In genomic region chr9:137252555-137253506, GRCh38 we compare ENCODE assay signal across 15 cellular contexts. TPM values are rescaled to one million over a fixed set of nuclear protein-coding genes. Genes with fewer than 3 reads are reported as not detected.
DNase-seq lines count a peak whose midpoint lies in the region; ATAC-seq, FAIRE-seq and TF ChIP-seq lines count a peak whose summit lies in the region.
"Had no signal": no experiment of that assay in that cellular context is flagged by ENCODE, and none has a peak within 500 bp of the region (broad histone marks: within the 10 kb centered on the region; RNA-seq: fewer than 3 reads in every experiment).

No MANE protein-coding gene starts in this region.

- no peak overlapping the region for H2BK20ac ChIP-seq in H1 (ENCODE audit: low read length)

- CTCF ChIA-PET in CD4-positive, alpha-beta T cell (lab: Charles Lee), result interaction anchor here (2.9 kb wide), 1 partner anchor 16 kb away, joined by 18 read pairs; no protein-coding TSS in a partner anchor
- CTCF ChIA-PET in HEK293 (lab: Yijun Ruan, JAX) (interaction anchor here (0.6 to 5.2 kb wide), 6 partner anchors 8 to 250 kb away, joined by 4 to 45 read pairs (median 8); partner anchors contain the start of gene NPDC1), H1 (lab: Charles Lee; ENCODE audit: partially characterized antibody) (interaction anchor here (0.6 to 2.5 kb wide), 16 partner anchors 8 to 223 kb away, joined by 3 to 28 read pairs (median 4); partner anchors contain the start of genes RNF224, TOR4A and TUBB4B)

- H2BK5ac ChIP-seq in H1 (ENCODE audit: low read depth, low read length), result no peak overlapping the region

- H3K79me1 ChIP-seq in H1 (ENCODE audit: low read depth, low read length), result peaks cover 9% of the 10 kb centered on the region

- peaks cover 16% of the 10 kb centered on the region for H3K4me1 Mint-ChIP-seq in CD4-positive, alpha-beta T cell (ENCODE audit: low read depth)

- peaks cover 0 to 13% of the 10 kb centered on the region in 2 experiments; a peak in 2 of 4 replicates for H3K79me2 ChIP-seq in H1 (ENCODE audit: control insufficient read depth in 1 of 2, insufficient read depth in 2 of 2, low read length in 2 of 2)

- H4K20me1 ChIP-seq in H1 (replicated peaks in 1 of 2; ENCODE audit: control insufficient read depth in 1 of 2, insufficient read depth in 2 of 2, low read length in 2 of 2), result peaks cover 0 to 5% of the 10 kb centered on the region in 2 experiments

- no peak overlapping the region for H2AFZ ChIP-seq in H1 (ENCODE audit: low read length)

- H2BK15ac ChIP-seq in H1 (ENCODE audit: low read length), result no peak overlapping the region

- TF ChIP-seq RAD21 in H1 (IDR thresholded peaks at IDR 0.05 in 1 of 2, conservative IDR thresholded peaks at IDR 0.05 in 1 of 2; ENCODE audit: low read depth in 2 of 2, low read length in 2 of 2), result no peak

- peaks cover 5% of the 10 kb centered on the region; the same call in 1 of the 2 replicates for H3K4me1 ChIP-seq in HEK293 (ENCODE audit: control insufficient read depth, insufficient read depth, low read length)
- peaks cover 0 to 21% (median 16%) of the 10 kb centered on the region in 4 experiments; a peak in 5 of 7 replicates for H3K4me1 ChIP-seq in H1 (replicated peaks in 1 of 4; ENCODE audit: control insufficient read depth in 3 of 4, insufficient read depth in 4 of 4, low read length in 3 of 4)

- H2AK5ac ChIP-seq in H1 (ENCODE audit: low read depth, low read length), result no peak overlapping the region

- no peaks in the 10 kb centered on the region for H3K9me3 ChIP-seq in CD4-positive, alpha-beta T cell (ENCODE audit: control insufficient read depth, low read length)
- H3K9me3 ChIP-seq in HEK293 (ENCODE audit: control insufficient read depth, insufficient read depth, low read depth, low read length) (no peaks in the 10 kb centered on the region), H1 (ENCODE audit: insufficient read depth in 2 of 2, low read depth in 1 of 2, low read length in 1 of 2) (no peaks in the 10 kb centered on the region)
- H3K9me3 ChIP-seq: heart left ventricle, SJSA1 had no signal

- TF ChIP-seq CTCF in CD4-positive, alpha-beta T cell (IDR thresholded peaks at IDR 0.05), result no peak
- TF ChIP-seq CTCF in HEK293 (tag by site-specific recombination; IDR thresholded peaks at IDR 0.05) (no peak), H1 (IDR thresholded peaks at IDR 0.05; ENCODE audit: control extremely low read depth in 1 of 3, insufficient read depth in 1 of 3, low read depth in 1 of 3, low read length in 3 of 3) (no peak), GM13977 (IDR thresholded peaks at IDR 0.05; ENCODE audit: extremely low read depth, insufficient read depth, missing control alignments) (no peak)

- H3K9ac ChIP-seq in H1 (replicated peaks in 1 of 4; ENCODE audit: extremely low read depth in 1 of 4, low read depth in 3 of 4, low read length in 3 of 4), result no peak overlapping the region

- H4K8ac ChIP-seq in H1 (ENCODE audit: extremely low read depth, insufficient read depth, low read length), result peak overlapping the region; percentile 0; the same call in 1 of the 2 replicates

- intact Hi-C loops in CD4-positive, alpha-beta T cell (cut with DNase I, micrococcal nuclease), result no loop called here

- no peak overlapping the region for H4K91ac ChIP-seq in H1 (replicated peaks; ENCODE audit: insufficient read length, low read length)

- H3K9me3 Mint-ChIP-seq in CD4-positive, alpha-beta T cell, result no peaks in the 10 kb centered on the region
- H3K9me3 Mint-ChIP-seq: CD4-positive, CD25-positive, alpha-beta regulatory T cell had no signal

- no peaks in the 10 kb centered on the region for H3K27me3 Mint-ChIP-seq in CD4-positive, alpha-beta T cell
- H3K27me3 Mint-ChIP-seq: CD4-positive, CD25-positive, alpha-beta regulatory T cell had no signal

- peaks cover 5% of the 10 kb centered on the region for H3K36me3 Mint-ChIP-seq in CD4-positive, alpha-beta T cell (ENCODE audit: low read depth)
- H3K36me3 Mint-ChIP-seq: CD4-positive, CD25-positive, alpha-beta regulatory T cell had no signal

- POLR2A ChIA-PET in CD4-positive, alpha-beta T cell (lab: Charles Lee), result interaction anchor here (1.4 to 4.7 kb wide), 3 partner anchors 10 to 525 kb away, joined by 4 to 63 read pairs (median 27); partner anchors contain the start of gene TUBB4B
- POLR2A ChIA-PET in HEK293 (lab: Yijun Ruan, JAX), result interaction anchor here (0.6 to 9.1 kb wide), 6 partner anchors 9 to 169 kb away, joined by 3 to 336 read pairs (median 4); partner anchors contain the start of genes MAN1B1, RNF224 and TUBB4B
- POLR2A ChIA-PET in H1 (lab: Charles Lee; ENCODE audit: partially characterized antibody), result interaction anchor here (47.8 to 69.9 kb wide), 2 partner anchors 4 to 18 kb away, joined by 1462 read pairs; partner anchors contain the start of genes CYSRT1, NDOR1, NELFB and RNF208

- no peak overlapping the region for H3K14ac ChIP-seq in H1 (ENCODE audit: insufficient read length)

- no peak overlapping the region for H3K4ac ChIP-seq in H1 (replicated peaks; ENCODE audit: insufficient read length, low read depth, low read length)

- H3K56ac ChIP-seq in H1 (replicated peaks; ENCODE audit: insufficient read length, low read depth, low read length), result no peak overlapping the region

- no peak for TF ChIP-seq EP300 in H1 (IDR thresholded peaks at IDR 0.05; ENCODE audit: borderline replicate concordance in 1 of 2, low read depth in 2 of 2, low read length in 2 of 2)

- H3K27ac Mint-ChIP-seq in CD4-positive, alpha-beta T cell, result no peak overlapping the region
- H3K27ac Mint-ChIP-seq: CD4-positive, CD25-positive, alpha-beta regulatory T cell had no signal

- H2BK12ac ChIP-seq in H1 (ENCODE audit: low read depth, low read length), result 0 out of 2 replicates have a peak overlapping the region, but pooled peaks have one; percentile 7

- H4K5ac ChIP-seq in H1 (ENCODE audit: insufficient read length, low read depth, low read length), result no peak overlapping the region

- H3K4me2 ChIP-seq in H1 (ENCODE audit: insufficient read depth in 1 of 2, low read depth in 2 of 2, low read length in 2 of 2), result peak overlapping the region in 1 of 2 experiments; percentile 28; a peak in 1 of 4 replicates

- H3K23ac ChIP-seq in H1 (ENCODE audit: insufficient read length), result no peak overlapping the region

- H3K18ac ChIP-seq in H1 (ENCODE audit: extremely low read depth, low read length), result no peak overlapping the region

- no peak overlapping the region for H2BK120ac ChIP-seq in H1 (replicated peaks; ENCODE audit: low read depth, low read length)

- peak overlapping the region; percentile 45 for H3K4me3 Mint-ChIP-seq in CD4-positive, alpha-beta T cell

- DNase-seq in CD4-positive, alpha-beta T cell, result peak in 1 of 10 experiments; percentile 6
- DNase-seq in H1 (ENCODE audit: low read depth in 1 of 2, low spot score in 2 of 2) (no peak), H54 (ENCODE audit: insufficient read length, low spot score) (no peak), GM13977 (ENCODE audit: low spot score) (no peak)
- DNase-seq: activated naive CD4-positive, alpha-beta T cell treated with Interleukin-2 at 50 U/mL for 16 hours; CD4-positive, CD25-positive, alpha-beta regulatory T cell; left ventricle myocardium superior; NCI-H524; substantia nigra had no signal

- TF ChIP-seq POLR2A in H1 (IDR thresholded peaks at IDR 0.05; ENCODE audit: control extremely low read depth in 1 of 2, low read depth in 2 of 2, low read length in 2 of 2) (no peak), H54 (IDR thresholded peaks at IDR 0.05; ENCODE audit: low read depth, low read length) (no peak)

- no peak overlapping the region for H3K4me3 ChIP-seq in HEK293 (ENCODE audit: low read depth, low read length)
- no peak overlapping the region for H3K4me3 ChIP-seq in H1 (ENCODE audit: extremely low read depth in 1 of 4, insufficient read depth in 2 of 4, low read depth in 3 of 4, low read length in 4 of 4)
- H3K4me3 ChIP-seq: cardiac muscle cell, heart left ventricle, SJSA1 had no signal

- no peak for ATAC-seq in CD4-positive, alpha-beta T cell (ENCODE audit: poor library complexity)
- ATAC-seq in GM21737 (IDR thresholded peaks at IDR 0.05; ENCODE audit: unreplicated experiment), result no peak
- ATAC-seq: heart left ventricle, left ventricle myocardium superior had no signal

- FAIRE-seq in H1 (lab: Jason Lieb, UNC) (no peak), H54 (lab: Jason Lieb, UNC) (no peak)

- in situ Hi-C loops in GM13977 (cut with MboI; ENCODE audit: low pct_unique_long_range_greater_than_20kb, low sequenced_read_pairs, unreplicated experiment), result no loop called here

- H3K23me2 ChIP-seq in H1 (ENCODE audit: low read depth, low read length), result peaks cover 14% of the 10 kb centered on the region; the same call in 1 of the 2 replicates

- WGBS in H1 (ENCODE audit: extremely low coverage in 1 of 2, insufficient coverage in 1 of 2, insufficient read length in 1 of 2, insufficient replicate concordance in 2 of 2, low coverage in 1 of 2, low lambda C conversion rate in 2 of 2, missing lambda C conversion rate in 1 of 2), 2 experiments, result 85% methylated on average over 28 of the region's 35 CpGs; no CpG with 5 or more reads in 1 of the 2 experiments

- H3K36me3 ChIP-seq in HEK293 (ENCODE audit: control insufficient read depth in 2 of 2, insufficient read depth in 1 of 2, low read length in 2 of 2) (peaks cover 3 to 13% of the 10 kb centered on the region in 2 experiments), H1 (ENCODE audit: control insufficient read depth in 2 of 4, insufficient read depth in 4 of 4, low read length in 3 of 4) (peaks cover 0 to 9% (median 4%) of the 10 kb centered on the region in 4 experiments; a peak in 2 of 8 replicates)
- H3K36me3 ChIP-seq: cardiac muscle cell had no signal

- H3K27me3 ChIP-seq in CD4-positive, alpha-beta T cell (ENCODE audit: control insufficient read depth, insufficient read depth, low read length), result no peaks in the 10 kb centered on the region
- H3K27me3 ChIP-seq in H1 (replicated peaks in 1 of 4; ENCODE audit: control insufficient read depth in 3 of 4, extremely low read depth in 1 of 4, insufficient read depth in 3 of 4, low read length in 3 of 4), result peaks cover 0 to 7% (median 0%) of the 10 kb centered on the region in 4 experiments; a peak in 3 of 7 replicates
- H3K27me3 ChIP-seq: cardiac muscle cell, heart left ventricle, SJSA1 had no signal

- no peak overlapping the region for H3K27ac ChIP-seq in CD4-positive, alpha-beta T cell (ENCODE audit: low read depth, low read length)
- H3K27ac ChIP-seq in HEK293 (ENCODE audit: extremely low read depth, low read depth, low read length) (no peak overlapping the region), H1 (ENCODE audit: low read depth, low read length) (no peak overlapping the region)
- H3K27ac ChIP-seq: cardiac muscle cell, epithelial cell of prostate, heart left ventricle, SJSA1 had no signal

RNA-seq across cellular contexts. Expression of gene STPG3, which starts 1.7 kb away (rescaled TPM):
- not detected for total RNA-seq in CD4-positive, alpha-beta T cell
- not detected in 2 replicates for total RNA-seq in H1 (2021; fragmentation: NEBNext Ultra II Directional; extraction: Animal tissue kit (Norgen Biotek cat#: 25700))
- 0.14 TPM in 1 of 2 replicates, not detected in the other for polyA plus RNA-seq in H1 (2011; rRNA removed)
- polyA plus RNA-seq in H1 (2011; cell fraction: cytosol; rRNA removed), result not detected
- 0.43 TPM for polyA plus RNA-seq in H1 (2011; cell fraction: nucleus; rRNA removed)
- polyA plus RNA-seq in H1 (2012, experiment 1 of 2), result 0.42 to 0.67 TPM (median 0.61 TPM) in 3 of 4 replicates, not detected in the other
- 0.30 TPM for polyA plus RNA-seq in H1 (2012, experiment 2 of 2)
- polyA plus RNA-seq in H1 (2013, experiment 1 of 2), result 0.06 TPM
- polyA plus RNA-seq in H1 (2013, experiment 2 of 2), result not detected
- polyA minus RNA-seq in H1 (2011; rRNA and poly(A)+ RNA removed), result not detected in 2 replicates
- not detected for polyA minus RNA-seq in H1 (2011; cell fraction: cytosol; rRNA and poly(A)+ RNA removed)
- not detected for polyA minus RNA-seq in H1 (2011; cell fraction: nucleus; rRNA and poly(A)+ RNA removed)
- total RNA-seq: CD4-positive, CD25-positive, alpha-beta regulatory T cell; SJSA1 had no signal
- polyA plus RNA-seq: CD4-positive, CD25-positive, alpha-beta regulatory T cell had no signal

RNA-seq across cellular contexts. Expression of gene NELFB, which starts 2.3 kb away (rescaled TPM):
- total RNA-seq in CD4-positive, alpha-beta T cell, result 10 to 100 TPM; 20.7 to 21.2 TPM
- total RNA-seq in H1 (2021; fragmentation: NEBNext Ultra II Directional; extraction: Animal tissue kit (Norgen Biotek cat#: 25700)), result 70.8 and 78.0 TPM in 2 replicates
- polyA plus RNA-seq in H1 (2011; rRNA removed), result 57.6 and 86.5 TPM in 2 replicates
- polyA plus RNA-seq in H1 (2011; cell fraction: cytosol; rRNA removed), result 76.0 TPM
- polyA plus RNA-seq in H1 (2011; cell fraction: nucleus; rRNA removed), result 88.6 TPM
- 60.2 to 87.1 TPM (median 80.4 TPM) in 4 replicates for polyA plus RNA-seq in H1 (2012, experiment 1 of 2)
- 79.8 TPM for polyA plus RNA-seq in H1 (2012, experiment 2 of 2)
- 37.9 TPM for polyA plus RNA-seq in H1 (2013, experiment 1 of 2)
- polyA plus RNA-seq in H1 (2013, experiment 2 of 2), result 37.5 TPM
- 38.7 and 47.9 TPM in 2 replicates for polyA minus RNA-seq in H1 (2011; rRNA and poly(A)+ RNA removed)
- 49.8 TPM for polyA minus RNA-seq in H1 (2011; cell fraction: cytosol; rRNA and poly(A)+ RNA removed)
- polyA minus RNA-seq in H1 (2011; cell fraction: nucleus; rRNA and poly(A)+ RNA removed), result 27.2 TPM

RNA-seq across cellular contexts. Expression of gene TUBB4B, which starts 11.7 kb away (rescaled TPM):
- 10 to 100 TPM; 93.8 to 98.2 TPM for total RNA-seq in CD4-positive, alpha-beta T cell
- 307 and 311 TPM in 2 replicates for total RNA-seq in H1 (2021; fragmentation: NEBNext Ultra II Directional; extraction: Animal tissue kit (Norgen Biotek cat#: 25700))
- polyA plus RNA-seq in H1 (2011; rRNA removed), result 280 and 342 TPM in 2 replicates
- polyA plus RNA-seq in H1 (2011; cell fraction: cytosol; rRNA removed), result 348 TPM
- polyA plus RNA-seq in H1 (2011; cell fraction: nucleus; rRNA removed), result 340 TPM
- polyA plus RNA-seq in H1 (2012, experiment 1 of 2), result 226 to 351 TPM (median 341 TPM) in 4 replicates
- polyA plus RNA-seq in H1 (2012, experiment 2 of 2), result 349 TPM
- 214 TPM for polyA plus RNA-seq in H1 (2013, experiment 1 of 2)
- polyA plus RNA-seq in H1 (2013, experiment 2 of 2), result 205 TPM
- polyA minus RNA-seq in H1 (2011; rRNA and poly(A)+ RNA removed), result 150 and 158 TPM in 2 replicates
- polyA minus RNA-seq in H1 (2011; cell fraction: cytosol; rRNA and poly(A)+ RNA removed), result 145 TPM
- 92.9 TPM for polyA minus RNA-seq in H1 (2011; cell fraction: nucleus; rRNA and poly(A)+ RNA removed)

RNA-seq across cellular contexts. Expression of gene SLC34A3, which starts 22.1 kb away (rescaled TPM):
- total RNA-seq in CD4-positive, alpha-beta T cell, result not detected
- total RNA-seq in H1 (2021; fragmentation: NEBNext Ultra II Directional; extraction: Animal tissue kit (Norgen Biotek cat#: 25700)), result not detected in 2 replicates
- 0.06 and 0.08 TPM in 2 replicates for polyA plus RNA-seq in H1 (2011; rRNA removed)
- polyA plus RNA-seq in H1 (2011; cell fraction: cytosol; rRNA removed), result 0.09 TPM
- 0.33 TPM for polyA plus RNA-seq in H1 (2011; cell fraction: nucleus; rRNA removed)
- 0.13 to 0.22 TPM (median 0.19 TPM) in 3 of 4 replicates, not detected in the other for polyA plus RNA-seq in H1 (2012, experiment 1 of 2)
- not detected for polyA plus RNA-seq in H1 (2012, experiment 2 of 2)
- 0.04 TPM for polyA plus RNA-seq in H1 (2013, experiment 1 of 2)
- polyA plus RNA-seq in H1 (2013, experiment 2 of 2), result 0.07 TPM
- polyA minus RNA-seq in H1 (2011; rRNA and poly(A)+ RNA removed), result not detected in 2 replicates
- polyA minus RNA-seq in H1 (2011; cell fraction: cytosol; rRNA and poly(A)+ RNA removed), result not detected
- not detected for polyA minus RNA-seq in H1 (2011; cell fraction: nucleus; rRNA and poly(A)+ RNA removed)
- total RNA-seq: cardiac muscle cell; CD4-positive, CD25-positive, alpha-beta regulatory T cell; heart left ventricle; left ventricle myocardium superior; SJSA1 had no signal
- polyA plus RNA-seq: cardiac muscle cell; CD4-positive, CD25-positive, alpha-beta regulatory T cell; heart left ventricle had no signal

RNA-seq across cellular contexts. Expression of gene TOR4A, which starts 24.7 kb away (rescaled TPM):
- total RNA-seq in CD4-positive, alpha-beta T cell, result under 1 TPM; 0.67 to 0.80 TPM
- 9.2 and 9.3 TPM in 2 replicates for total RNA-seq in H1 (2021; fragmentation: NEBNext Ultra II Directional; extraction: Animal tissue kit (Norgen Biotek cat#: 25700))
- 8.4 and 11.4 TPM in 2 replicates for polyA plus RNA-seq in H1 (2011; rRNA removed)
- polyA plus RNA-seq in H1 (2011; cell fraction: cytosol; rRNA removed), result 6.6 TPM
- 11.1 TPM for polyA plus RNA-seq in H1 (2011; cell fraction: nucleus; rRNA removed)
- polyA plus RNA-seq in H1 (2012, experiment 1 of 2), result 3.5 to 6.6 TPM (median 5.8 TPM) in 4 replicates
- 5.1 TPM for polyA plus RNA-seq in H1 (2012, experiment 2 of 2)
- polyA plus RNA-seq in H1 (2013, experiment 1 of 2), result 12.1 TPM
- 12.3 TPM for polyA plus RNA-seq in H1 (2013, experiment 2 of 2)
- 2.7 TPM in 2 replicates for polyA minus RNA-seq in H1 (2011; rRNA and poly(A)+ RNA removed)
- 10.6 TPM for polyA minus RNA-seq in H1 (2011; cell fraction: cytosol; rRNA and poly(A)+ RNA removed)
- 9.7 TPM for polyA minus RNA-seq in H1 (2011; cell fraction: nucleus; rRNA and poly(A)+ RNA removed)
